26 cellular contexts compared by ENCODE assay signal in genomic region chr14:89298056-89298834, GRCh38.
DNase-seq lines count a peak whose midpoint lies in the region; ATAC-seq and TF ChIP-seq lines count a peak whose summit lies in the region.
"Had no signal": no experiment of that assay in that cellular context is flagged by ENCODE, and none has a peak within 500 bp of the region (broad histone marks: within the 10 kb centered on the region; RNA-seq: fewer than 3 reads in every experiment).

No MANE protein-coding gene starts in this region.

- ATAC-seq in left lobe of liver (peak; percentile 63), HG03095 (IDR thresholded peaks at IDR 0.05; ENCODE audit: unreplicated experiment) (no peak)
- ATAC-seq: K562; sciatic nerve; stimulated activated naive CD8-positive, alpha-beta T cell treated with anti-CD3 and anti-CD28 coated beads, Interleukin-15, Interleukin-2, amounts not matched to agents 100 U/mL and 50 U/mL, for 24 hours had no signal

- CTCF ChIA-PET in HEK293 (lab: Yijun Ruan, JAX) (no interaction called here), A673 (lab: Charles Lee) (no interaction called here)

- peaks cover 4% of the 10 kb centered on the region for H3K4me1 ChIP-seq in HEK293 (ENCODE audit: control insufficient read depth, insufficient read depth, low read length)
- H3K4me1 ChIP-seq in A673 (ENCODE audit: insufficient read depth, low read length, poor library complexity, severe bottlenecking): peaks cover 6% of the 10 kb centered on the region

- H3K36me3 ChIP-seq in HEK293 (ENCODE audit: control insufficient read depth in 2 of 2, insufficient read depth in 1 of 2, low read length in 2 of 2) (no peaks in the 10 kb centered on the region; a peak in 1 of 3 replicates), A673 (ENCODE audit: insufficient read depth, low read length, poor library complexity, severe bottlenecking) (no peaks in the 10 kb centered on the region)
- H3K36me3 ChIP-seq: MG63, neural progenitor cell, vagina had no signal

- TF ChIP-seq CTCF in HEK293 (tag by site-specific recombination; IDR thresholded peaks at IDR 0.05) (no peak), A673 (conservative IDR thresholded peaks at IDR 0.05; ENCODE audit: low read depth, low read length) (no peak)

- DNase-seq in NCI-H2107 treated with DMSO at 0.1 percent for 48 hours (lab: John Stamatoyannopoulos, UW; ENCODE audit: unreplicated experiment): peak; percentile 19
- no peak for DNase-seq in NCI-H2107 (lab: John Stamatoyannopoulos, UW)
- peak; percentile 41 for DNase-seq in NCI-H69 (lab: John Stamatoyannopoulos, UW)
- no peak for DNase-seq in left lobe of liver (ENCODE audit: low spot score)
- DNase-seq in A673 (ENCODE audit: low spot score): no peak
- no peak for DNase-seq in mucosa of gallbladder (ENCODE audit: low spot score)
- DNase-seq: ACHN; activated CD8-positive, alpha-beta memory T cell treated with anti-CD3 and anti-CD28 coated beads for 24 hours; activated T-cell treated with anti-CD3 and anti-CD28 coated beads, Interleukin-2, amount 50 U/mL, for 48 hours; COR-L47; dorsolateral prefrontal cortex; EL; kidney; MG63; NCI-H526; posterior cingulate gyrus; stimulated activated naive CD8-positive, alpha-beta T cell treated with anti-CD3 and anti-CD28 coated beads, Interleukin-15, Interleukin-2, amounts not matched to agents 100 U/mL and 50 U/mL, for 24 hours; T-helper 1 cell had no signal

- H3K9me3 ChIP-seq in HEK293 (ENCODE audit: control insufficient read depth, insufficient read depth, low read depth, low read length): no peaks in the 10 kb centered on the region
- H3K9me3 ChIP-seq in A673 (ENCODE audit: low read depth, low read length, poor library complexity, severe bottlenecking): no peaks in the 10 kb centered on the region
- H3K9me3 ChIP-seq: MG63, vagina had no signal

- POLR2A ChIA-PET in HEK293 (lab: Yijun Ruan, JAX) (interaction anchor here (0.6 kb wide), 1 partner anchor 110 kb away, joined by 5 read pairs; no protein-coding TSS in a partner anchor), A673 (lab: Charles Lee; ENCODE audit: low non-redundant PET) (no interaction called here)

- H3K4me3 ChIP-seq in HEK293 (ENCODE audit: low read depth, low read length) (no peak overlapping the region), A673 (ENCODE audit: low read depth, low read length, poor library complexity, severe bottlenecking) (no peak overlapping the region)
- H3K4me3 ChIP-seq: BLaER1 treated with 17β-estradiol and CSF1 and Interleukin-3, amounts not matched to agents 10 nM and 100 nM; dorsolateral prefrontal cortex; K562; lung; MG63; neural progenitor cell; vagina had no signal

- H3K27ac ChIP-seq in HEK293 (ENCODE audit: extremely low read depth, low read depth, low read length) (no peak overlapping the region), A673 (ENCODE audit: low read depth, low read length, poor library complexity, severe bottlenecking) (no peak overlapping the region)
- H3K27ac ChIP-seq: BLaER1 treated with 17β-estradiol and CSF1 and Interleukin-3, amounts not matched to agents 10 nM and 100 nM; neural progenitor cell; vagina had no signal

- intact Hi-C loops in A673 (cut with micrococcal nuclease; ENCODE audit: unreplicated experiment): no loop called here

- H3K27me3 ChIP-seq in A673 (replicated peaks; ENCODE audit: insufficient read depth, low read depth, low read length, poor library complexity): no peaks in the 10 kb centered on the region
- H3K27me3 ChIP-seq: BLaER1 treated with 17β-estradiol and CSF1 and Interleukin-3, amounts not matched to agents 10 nM and 100 nM; dorsolateral prefrontal cortex; MG63; neural progenitor cell; vagina had no signal

- BruUV-seq in A673 (replicated peaks; lab: Mats Ljungman, UMichigan): no TSS peak

TF ChIP-seq in HEK293, 187 proteins besides CTCF, POLR2A, EP300 and RAD21 (continues in another document):
- TF ChIP-seq, protein P1, sequence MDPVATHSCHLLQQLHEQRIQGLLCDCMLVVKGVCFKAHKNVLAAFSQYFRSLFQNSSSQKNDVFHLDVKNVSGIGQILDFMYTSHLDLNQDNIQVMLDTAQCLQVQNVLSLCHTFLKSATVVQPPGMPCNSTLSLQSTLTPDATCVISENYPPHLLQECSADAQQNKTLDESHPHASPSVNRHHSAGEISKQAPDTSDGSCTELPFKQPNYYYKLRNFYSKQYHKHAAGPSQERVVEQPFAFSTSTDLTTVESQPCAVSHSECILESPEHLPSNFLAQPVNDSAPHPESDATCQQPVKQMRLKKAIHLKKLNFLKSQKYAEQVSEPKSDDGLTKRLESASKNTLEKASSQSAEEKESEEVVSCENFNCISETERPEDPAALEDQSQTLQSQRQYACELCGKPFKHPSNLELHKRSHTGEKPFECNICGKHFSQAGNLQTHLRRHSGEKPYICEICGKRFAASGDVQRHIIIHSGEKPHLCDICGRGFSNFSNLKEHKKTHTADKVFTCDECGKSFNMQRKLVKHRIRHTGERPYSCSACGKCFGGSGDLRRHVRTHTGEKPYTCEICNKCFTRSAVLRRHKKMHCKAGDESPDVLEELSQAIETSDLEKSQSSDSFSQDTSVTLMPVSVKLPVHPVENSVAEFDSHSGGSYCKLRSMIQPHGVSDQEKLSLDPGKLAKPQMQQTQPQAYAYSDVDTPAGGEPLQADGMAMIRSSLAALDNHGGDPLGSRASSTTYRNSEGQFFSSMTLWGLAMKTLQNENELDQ (tag by site-specific recombination; IDR thresholded peaks at IDR 0.05; ENCODE audit: low read depth): no peak
- TF ChIP-seq ZNF768 (tag by site-specific recombination; IDR thresholded peaks at IDR 0.05): no peak
- TF ChIP-seq ZNF473 (tag by site-specific recombination; IDR thresholded peaks at IDR 0.05): no peak
- TF ChIP-seq ZNF518A (tag by site-specific recombination; conservative IDR thresholded peaks at IDR 0.05; ENCODE audit: low read depth): no peak
- TF ChIP-seq ZNF580 (tag by site-specific recombination; IDR thresholded peaks at IDR 0.05): no peak
- no peak for TF ChIP-seq ZNF248 (tag by site-specific recombination; IDR thresholded peaks at IDR 0.05)
- peak; percentile 66 for TF ChIP-seq FEZF1 (tag by site-specific recombination; IDR thresholded peaks at IDR 0.05)
- no peak for TF ChIP-seq BCL11B (tag by site-specific recombination; IDR thresholded peaks at IDR 0.05; ENCODE audit: low read depth)
- TF ChIP-seq, protein P2, sequence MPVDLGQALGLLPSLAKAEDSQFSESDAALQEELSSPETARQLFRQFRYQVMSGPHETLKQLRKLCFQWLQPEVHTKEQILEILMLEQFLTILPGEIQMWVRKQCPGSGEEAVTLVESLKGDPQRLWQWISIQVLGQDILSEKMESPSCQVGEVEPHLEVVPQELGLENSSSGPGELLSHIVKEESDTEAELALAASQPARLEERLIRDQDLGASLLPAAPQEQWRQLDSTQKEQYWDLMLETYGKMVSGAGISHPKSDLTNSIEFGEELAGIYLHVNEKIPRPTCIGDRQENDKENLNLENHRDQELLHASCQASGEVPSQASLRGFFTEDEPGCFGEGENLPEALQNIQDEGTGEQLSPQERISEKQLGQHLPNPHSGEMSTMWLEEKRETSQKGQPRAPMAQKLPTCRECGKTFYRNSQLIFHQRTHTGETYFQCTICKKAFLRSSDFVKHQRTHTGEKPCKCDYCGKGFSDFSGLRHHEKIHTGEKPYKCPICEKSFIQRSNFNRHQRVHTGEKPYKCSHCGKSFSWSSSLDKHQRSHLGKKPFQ (tag by site-specific recombination; IDR thresholded peaks at IDR 0.05): no peak
- 0 out of 2 replicates have a peak, but pooled peaks have one; percentile 25 for TF ChIP-seq HOXD13 (CRISPR knock-in tag; IDR thresholded peaks at IDR 0.05; ENCODE audit: borderline replicate concordance)
- TF ChIP-seq ZNF341 (tag by site-specific recombination; IDR thresholded peaks at IDR 0.05; ENCODE audit: low read depth): no peak
- no peak for TF ChIP-seq BCL11A (tag by site-specific recombination; IDR thresholded peaks at IDR 0.05; ENCODE audit: low read depth)
- no peak for TF ChIP-seq MEIS1 (CRISPR knock-in tag; IDR thresholded peaks at IDR 0.05; ENCODE audit: borderline replicate concordance)

Comparison
In these comparisons a context has a peak if more than half of its experiments do, and no peak if none do; other contexts are left out.
1. DNase-seq: peak in NCI-H2107 treated with DMSO at 0.1 percent for 48 hours (single experiment) and NCI-H69 (single experiment); none in NCI-H2107 (single experiment), left lobe of liver (single experiment), A673 (single experiment) and mucosa of gallbladder (single experiment).